ENCODE assay signal across 28 cellular contexts in the genomic region with DNA sequence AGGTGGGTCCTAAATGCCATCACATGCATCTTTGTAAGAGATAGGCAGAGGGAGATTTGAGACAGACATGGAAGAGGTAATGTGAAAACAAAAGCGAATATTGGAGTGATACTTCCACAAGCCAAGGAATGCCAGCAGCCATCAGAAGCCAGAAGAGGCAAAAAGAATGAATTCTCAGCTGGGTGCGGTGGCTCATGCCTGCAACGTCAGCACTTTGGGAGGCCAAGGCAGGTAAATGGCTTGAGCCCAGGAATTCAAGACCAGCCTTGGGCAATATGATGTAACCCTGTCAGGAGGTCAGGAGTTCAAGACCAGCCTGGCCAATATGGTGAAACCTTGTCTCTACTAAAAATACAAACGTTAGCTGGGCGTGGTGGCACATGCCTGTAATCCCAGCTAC. TPM values are rescaled to one million over a fixed set of nuclear protein-coding genes. Genes with fewer than 3 reads are reported as not detected.
DNase-seq lines count a peak whose midpoint lies in the region; ATAC-seq, FAIRE-seq and TF ChIP-seq lines count a peak whose summit lies in the region.
"Had no signal": no experiment of that assay in that cellular context is flagged by ENCODE, and none has a peak within 500 bp of the region (broad histone marks: within the 10 kb centered on the region; RNA-seq: fewer than 3 reads in every experiment).

No MANE protein-coding gene starts in this region.

- H3K36me3 Mint-ChIP-seq in activated CD8-positive, alpha-beta memory T cell treated with anti-CD3 and anti-CD28 coated beads, Interleukin-2, amount 10 ng/mL, durations not matched to agents 7 days and 5 days = no peaks in the 10 kb centered on the region
- H3K36me3 Mint-ChIP-seq: CD14-positive monocyte; CD4-positive, alpha-beta memory T cell; CD4-positive, CD25-positive, alpha-beta regulatory T cell had no signal

- H3K27ac ChIP-seq in HepG2 (ENCODE audit: extremely low read length, insufficient read depth, low read length) (no peak overlapping the region), right lobe of liver (no peak overlapping the region), K562 (ENCODE audit: extremely low read depth, low read depth, low read length) (no peak overlapping the region)
- H3K27ac ChIP-seq: 22Rv1, BLaER1 had no signal

- no TSS peak for BruUV-seq in HepG2 (replicated peaks; lab: Mats Ljungman, UMichigan)
- no TSS peak for BruUV-seq in K562 (replicated peaks; lab: Mats Ljungman, UMichigan)

- H3K36me3 ChIP-seq in HepG2 (replicated peaks in 1 of 2; ENCODE audit: control insufficient read depth in 1 of 2, insufficient read depth in 2 of 2, low read length in 2 of 2) (no peaks in the 10 kb centered on the region), right lobe of liver (no peaks in the 10 kb centered on the region), K562 (ENCODE audit: control insufficient read depth, insufficient read depth, low read length) (no peaks in the 10 kb centered on the region)
- H3K36me3 ChIP-seq: BE2C, BLaER1 had no signal

- DNase-seq in activated CD8-positive, alpha-beta memory T cell treated with anti-CD3 and anti-CD28 coated beads, Interleukin-2, amount 10 ng/mL, durations not matched to agents 7 days and 5 days = peak; percentile 9
- no peak for DNase-seq in activated CD8-positive, alpha-beta memory T cell treated with anti-CD3 and anti-CD28 coated beads for 24 hours
- DNase-seq in HepG2 (ENCODE audit: low spot score) (no peak), right lobe of liver (no peak), K562 (ENCODE audit: extremely low read depth in 1 of 4, low spot score in 3 of 4) (no peak)
- DNase-seq: ACHN; BE2C; C1 segment of cervical spinal cord; CD4-positive, alpha-beta memory T cell; CD4-positive, CD25-positive, alpha-beta regulatory T cell; CD8-positive, alpha-beta memory T cell; COR-L47; DMS 273 treated with DMSO at 0.1 percent for 48 hours; DMS153; DMS53; DMS79; DND-41; EL; GDM1 had no signal

- H3K79me2 ChIP-seq in HepG2 (ENCODE audit: insufficient read depth, low read length) (no peaks in the 10 kb centered on the region), K562 (ENCODE audit: control insufficient read depth, insufficient read depth, low read length) (no peaks in the 10 kb centered on the region)

- no peak overlapping the region for H3K27ac Mint-ChIP-seq in activated CD8-positive, alpha-beta memory T cell treated with anti-CD3 and anti-CD28 coated beads, Interleukin-2, amount 10 ng/mL, durations not matched to agents 7 days and 5 days
- H3K27ac Mint-ChIP-seq: CD14-positive monocyte; CD4-positive, alpha-beta memory T cell had no signal

- WGBS in HepG2 (ENCODE audit: low lambda C conversion rate) = 30% methylated on average over 5 of the region's 5 CpGs
- 71% methylated on average over 5 of the region's 5 CpGs for WGBS in right lobe of liver (ENCODE audit: insufficient coverage, low coverage, low lambda C conversion rate, missing lambda C conversion rate)
- WGBS in K562 (ENCODE audit: insufficient coverage, low coverage, missing lambda C conversion rate) = 5% methylated on average over 5 of the region's 5 CpGs

- no peak for TF ChIP-seq EP300 in HepG2 (IDR thresholded peaks at IDR 0.05; ENCODE audit: low read depth in 2 of 2, low read length in 2 of 2)
- no peak for TF ChIP-seq EP300 in HepG2 (CRISPR knock-in tag; IDR thresholded peaks at IDR 0.05; ENCODE audit: borderline replicate concordance)
- TF ChIP-seq EP300 in K562 (IDR thresholded peaks at IDR 0.05; ENCODE audit: low read length) = no peak

- no peak for TF ChIP-seq CTCF in HepG2 (CRISPR knock-in tag; IDR thresholded peaks at IDR 0.05)
- no peak for TF ChIP-seq CTCF in right lobe of liver (IDR thresholded peaks at IDR 0.05)
- no peak for TF ChIP-seq CTCF in K562 (IDR thresholded peaks at IDR 0.05 in 2 of 3, conservative IDR thresholded peaks at IDR 0.05 in 1 of 3; ENCODE audit: insufficient read depth in 2 of 3, low read depth in 1 of 3, low read length in 3 of 3)

- H4K20me1 ChIP-seq in HepG2 (ENCODE audit: insufficient read depth, low read length) (no peaks in the 10 kb centered on the region), K562 (replicated peaks; ENCODE audit: control insufficient read depth, insufficient read depth, low read length) (no peaks in the 10 kb centered on the region)
- H4K20me1 ChIP-seq: BLaER1 had no signal

- no peaks in the 10 kb centered on the region for H3K9me3 Mint-ChIP-seq in activated CD8-positive, alpha-beta memory T cell treated with anti-CD3 and anti-CD28 coated beads, Interleukin-2, amount 10 ng/mL, durations not matched to agents 7 days and 5 days (ENCODE audit: low read depth)
- H3K9me3 Mint-ChIP-seq: CD4-positive, alpha-beta memory T cell; CD8-positive, alpha-beta memory T cell had no signal

- H3K4me1 Mint-ChIP-seq in activated CD8-positive, alpha-beta memory T cell treated with anti-CD3 and anti-CD28 coated beads, Interleukin-2, amount 10 ng/mL, durations not matched to agents 7 days and 5 days = peaks cover under 1% of the 10 kb centered on the region
- H3K4me1 Mint-ChIP-seq: CD14-positive monocyte; CD4-positive, alpha-beta memory T cell; CD4-positive, CD25-positive, alpha-beta regulatory T cell had no signal

- H3K4me3 ChIP-seq in HepG2 (replicated peaks in 1 of 3; ENCODE audit: insufficient read depth in 1 of 3, low read depth in 2 of 3, low read length in 3 of 3) (no peak overlapping the region), right lobe of liver (no peak overlapping the region), K562 (no peak overlapping the region)
- H3K4me3 ChIP-seq: BLaER1, GM12878 had no signal

- H3K4me2 ChIP-seq in HepG2 (ENCODE audit: low read depth, low read length) = no peak overlapping the region
- no peak overlapping the region for H3K4me2 ChIP-seq in K562 (ENCODE audit: insufficient read depth, low read length)
- H3K4me2 ChIP-seq: BLaER1 had no signal

- peaks cover 15% of the 10 kb centered on the region for H3K27me3 Mint-ChIP-seq in activated CD8-positive, alpha-beta memory T cell treated with anti-CD3 and anti-CD28 coated beads, Interleukin-2, amount 10 ng/mL, durations not matched to agents 7 days and 5 days

- H3K4me3 Mint-ChIP-seq in activated CD8-positive, alpha-beta memory T cell treated with anti-CD3 and anti-CD28 coated beads, Interleukin-2, amount 10 ng/mL, durations not matched to agents 7 days and 5 days = no peak overlapping the region
- H3K4me3 Mint-ChIP-seq: CD14-positive monocyte; CD4-positive, alpha-beta memory T cell; CD4-positive, CD25-positive, alpha-beta regulatory T cell; CD8-positive, alpha-beta memory T cell had no signal

- TF ChIP-seq RAD21 in HepG2 (CRISPR knock-in tag; IDR thresholded peaks at IDR 0.05) (no peak), K562 (CRISPR knock-in tag; conservative IDR thresholded peaks at IDR 0.05 in 1 of 2, IDR thresholded peaks at IDR 0.05 in 1 of 2) (no peak)

- POLR2A ChIA-PET in HepG2 (lab: Yijun Ruan, JAX) = no interaction called here
- POLR2A ChIA-PET in K562 (lab: Yijun Ruan, JAX) = no interaction called here

- CTCF ChIA-PET in activated CD8-positive, alpha-beta memory T cell treated with anti-CD3 and anti-CD28 coated beads, Interleukin-2, amount 10 ng/mL, durations not matched to agents 7 days and 5 days (lab: Charles Lee) = no interaction called here
- CTCF ChIA-PET in HepG2 (lab: Yijun Ruan, JAX; ENCODE audit: low intra/inter-chr PET ratio, low total read pairs) = no interaction called here
- CTCF ChIA-PET in K562 (lab: Yijun Ruan, JAX; ENCODE audit: low intra/inter-chr PET ratio) = no interaction called here

- H3K9ac ChIP-seq in HepG2 (ENCODE audit: insufficient read depth, low read depth, low read length) (no peak overlapping the region), K562 (ENCODE audit: insufficient read depth in 1 of 2, low read depth in 2 of 2, low read length in 2 of 2) (no peak overlapping the region)
- H3K9ac ChIP-seq: BLaER1 had no signal

- H3K27me3 ChIP-seq in HepG2 (ENCODE audit: control insufficient read depth in 1 of 2, insufficient read depth in 2 of 2, low read length in 2 of 2) (peaks cover 0 to 27% of the 10 kb centered on the region in 2 experiments; a peak in 2 of 5 replicates), right lobe of liver (no peaks in the 10 kb centered on the region), K562 (ENCODE audit: control insufficient read depth in 2 of 2, insufficient read depth in 2 of 2, low read length in 2 of 2) (peaks cover 4 to 28% of the 10 kb centered on the region in 2 experiments; a peak in 4 of 5 replicates)
- H3K27me3 ChIP-seq: BE2C, BLaER1 had no signal

- no peak for TF ChIP-seq POLR2A in HepG2 (IDR thresholded peaks at IDR 0.05; ENCODE audit: insufficient read depth in 1 of 2, low read depth in 2 of 2, low read length in 2 of 2)
- TF ChIP-seq POLR2A in right lobe of liver (IDR thresholded peaks at IDR 0.05) = no peak
- no peak for TF ChIP-seq POLR2A in K562 (conservative IDR thresholded peaks at IDR 0.05)

- H3K9me3 ChIP-seq in HepG2 (ENCODE audit: low read length) = no peaks in the 10 kb centered on the region
- no peaks in the 10 kb centered on the region for H3K9me3 ChIP-seq in right lobe of liver
- no peaks in the 10 kb centered on the region for H3K9me3 ChIP-seq in K562 (replicated peaks; ENCODE audit: control insufficient read depth, insufficient read depth, low read depth, low read length)
- H3K9me3 ChIP-seq: BE2C, BLaER1 had no signal

- FAIRE-seq in HepG2 (lab: Jason Lieb, UNC) (no peak), K562 (lab: Jason Lieb, UNC) (no peak)
- FAIRE-seq: GM12878, GM12892, GM18507, GM19239 had no signal

- intact Hi-C loops in HepG2 (cut with micrococcal nuclease; ENCODE audit: unreplicated experiment) = no loop called here
- intact Hi-C loops in right lobe of liver (cut with DNase I) = no loop called here
- intact Hi-C loops in K562 (cut with micrococcal nuclease) = loop anchor here (10.0 kb wide), 1 partner anchor 74 kb away; no protein-coding TSS in a partner anchor

- H2AFZ ChIP-seq in HepG2 (ENCODE audit: low read length) (no peak overlapping the region), K562 (ENCODE audit: low read depth, low read length) (no peak overlapping the region)

- H3K4me1 ChIP-seq in HepG2 (ENCODE audit: insufficient read depth, low read length) (no peaks in the 10 kb centered on the region), right lobe of liver (no peaks in the 10 kb centered on the region), K562 (replicated peaks in 1 of 2; ENCODE audit: control insufficient read depth in 2 of 2, insufficient read depth in 2 of 2, low read length in 2 of 2) (no peaks in the 10 kb centered on the region; a peak in 1 of 5 replicates)
- H3K4me1 ChIP-seq: BE2C, BLaER1 had no signal

- no peaks in the 10 kb centered on the region for H3K9me1 ChIP-seq in K562 (ENCODE audit: control insufficient read depth, insufficient read depth, low read length)

- in situ Hi-C loops in HepG2 (cut with HindIII; ENCODE audit: extremely low pct_ligation_motif_present, low pct_unique_long_range_greater_than_20kb) = no loop called here
- in situ Hi-C loops in K562 (cut with MboI) = no loop called here

- ATAC-seq in activated CD8-positive, alpha-beta memory T cell treated with anti-CD3 and anti-CD28 coated beads, Interleukin-2, amount 10 ng/mL, durations not matched to agents 7 days and 5 days = no peak
- ATAC-seq in HepG2 = no peak
- no peak for ATAC-seq in right lobe of liver
- no peak for ATAC-seq in K562
- no peak for ATAC-seq in GM18517 (IDR thresholded peaks at IDR 0.05; ENCODE audit: unreplicated experiment)
- ATAC-seq in GM19452 (IDR thresholded peaks at IDR 0.05; ENCODE audit: unreplicated experiment) = no peak
- ATAC-seq: GM12878 had no signal

RNA-seq across cellular contexts. Expression of a gene that starts 54.8 kb away (rescaled TPM):
- total RNA-seq in activated CD8-positive, alpha-beta memory T cell treated with anti-CD3 and anti-CD28 coated beads, Interleukin-2, amount 10 ng/mL, durations not matched to agents 7 days and 5 days = 1 to 10 TPM; 4.8 TPM
- total RNA-seq in HepG2 (2016; rRNA removed; fragmentation: Illumina TruSeq; extraction: Trizol) (3.4 and 5.0 TPM in 2 replicates), right lobe of liver (1 to 10 TPM in 4 of 6 experiments, under 1 TPM in 2; 0.64 to 2.2 (median 1.1) TPM), K562 (2014; rRNA removed) (0.27 and 0.82 TPM in 2 replicates), K562 (2014; rRNA removed; fragmentation: Illumina TruSeq; extraction: Trizol) (1.4 and 1.6 TPM in 2 replicates), K562 (2015; rRNA removed; fragmentation: Illumina TruSeq; extraction: Trizol) (1.0 and 1.4 TPM in 2 replicates), K562 (2021) (0.72 and 0.80 TPM in 2 replicates)
- 0.81 and 1.1 TPM in 2 replicates for total RNA-seq in HepG2 (2016; cell fraction: cytosol; rRNA removed; fragmentation: Illumina TruSeq; extraction: Trizol; ENCODE audit: low read depth)
- 3.5 and 5.4 TPM in 2 replicates for total RNA-seq in HepG2 (2016; cell fraction: insoluble cytoplasmic fraction; rRNA removed; fragmentation: Illumina TruSeq; extraction: Trizol)
- total RNA-seq in HepG2 (2016; cell fraction: membrane; rRNA removed; fragmentation: Illumina TruSeq; extraction: Trizol) = 2.5 and 2.7 TPM in 2 replicates
- 5.8 and 7.4 TPM in 2 replicates for total RNA-seq in HepG2 (2016; cell fraction: nucleus; rRNA removed; fragmentation: Illumina TruSeq; extraction: Trizol)
- polyA plus RNA-seq in HepG2 (2011; rRNA removed) (1.8 and 2.7 TPM in 2 replicates), K562 (2011; rRNA removed) (0.35 and 0.45 TPM in 2 replicates), K562 (2014; fragmentation: Illumina TruSeq; extraction: Trizol) (1.00 and 1.0 TPM in 2 replicates), K562 (2014; fragmentation: Nextera tagmentation; extraction: Ambion mirVana) (under 1 TPM; 0.29 to 0.39 TPM), K562 (2014; rRNA removed) (0.63 and 1.3 TPM in 2 replicates)
- polyA plus RNA-seq in HepG2 (2011; cell fraction: cytosol; rRNA removed) = 0.50 and 0.65 TPM in 2 replicates
- polyA plus RNA-seq in HepG2 (2011; cell fraction: nucleus; rRNA removed) = 2.8 and 3.2 TPM in 2 replicates
- 2.5 and 3.3 TPM in 2 replicates for polyA plus RNA-seq in HepG2 (2012)
- 0.29 and 0.33 TPM in 2 replicates for polyA plus RNA-seq in HepG2 (2016; cell fraction: cytosol; fragmentation: Illumina TruSeq; extraction: Trizol; ENCODE audit: low read depth)
- polyA plus RNA-seq in HepG2 (2016; cell fraction: insoluble cytoplasmic fraction; fragmentation: Illumina TruSeq; extraction: Trizol; ENCODE audit: low read depth) = 6.6 and 9.6 TPM in 2 replicates
- polyA plus RNA-seq in HepG2 (2016; cell fraction: membrane; fragmentation: Illumina TruSeq; extraction: Trizol; ENCODE audit: low read depth) = 1.2 TPM in 2 replicates
- polyA plus RNA-seq in HepG2 (2016; cell fraction: nucleus; fragmentation: Illumina TruSeq; extraction: Trizol; ENCODE audit: insufficient read depth, low read depth) = 19.9 and 20.4 TPM in 2 replicates
- 0.64 and 1.3 TPM in 2 replicates for polyA minus RNA-seq in HepG2 (2011; rRNA and poly(A)+ RNA removed; ENCODE audit: low replicate concordance)
- 0.70 and 0.89 TPM in 2 replicates for polyA minus RNA-seq in HepG2 (2011; cell fraction: cytosol; rRNA and poly(A)+ RNA removed)
- 5.8 TPM in 2 replicates for polyA minus RNA-seq in HepG2 (2011; cell fraction: nucleus; rRNA and poly(A)+ RNA removed)
- total RNA-seq in K562 (2011; cell fraction: chromatin; rRNA removed; ENCODE audit: low replicate concordance) = 0.53 and 2.1 TPM in 2 replicates
- total RNA-seq in K562 (2011; cell fraction: nucleolus; rRNA removed) = 0.33 and 0.66 TPM in 2 replicates
- 0.46 and 0.59 TPM in 2 replicates for total RNA-seq in K562 (2011; cell fraction: nucleoplasm; rRNA removed)
- 0.04 and 0.15 TPM in 2 replicates for polyA plus RNA-seq in K562 (2011; cell fraction: cytosol; rRNA removed)
- polyA plus RNA-seq in K562 (2011; cell fraction: nucleus; rRNA removed) = 0.37 and 0.58 TPM in 2 replicates
- 0.40 and 0.57 TPM in 2 replicates for polyA plus RNA-seq in K562 (2012)
- polyA minus RNA-seq in K562 (2011; rRNA and poly(A)+ RNA removed) = 0.46 and 0.51 TPM in 2 replicates
- polyA minus RNA-seq in K562 (2011; cell fraction: cytosol; rRNA and poly(A)+ RNA removed) = not detected in 2 replicates
- 0.40 and 0.67 TPM in 2 replicates for polyA minus RNA-seq in K562 (2011; cell fraction: nucleus; rRNA and poly(A)+ RNA removed)
